In genomic region chr1:31703431-31704260, GRCh38 we compare ENCODE assay signal across 8 cellular contexts. TPM values are rescaled to one million over a fixed set of nuclear protein-coding genes. Genes with fewer than 3 reads are reported as not detected.
A peak's percentile ranks its signal among the peaks of the same experiment; 100 is the strongest.
DNase-seq lines count a peak whose midpoint lies in the region; ATAC-seq and TF ChIP-seq lines count a peak whose summit lies in the region.

Gene COL16A1 (minus strand): TSS chr1:31704017. CDS start chr1:31702193, 1,824 bp downstream.

- no peak within 1 kb of the TSS for H3K27ac Mint-ChIP-seq in endothelial cell (ENCODE audit: unreplicated experiment)
- no peak within 1 kb of the TSS for H3K27ac Mint-ChIP-seq in activated CD4-positive, alpha-beta T cell treated with anti-CD3 and anti-CD28 coated beads, Interleukin-2, amount 10 ng/mL, durations not matched to agents 7 days and 5 days

- H3K9me3 ChIP-seq in Loucy (ENCODE audit: insufficient read depth, low read depth, low read length), result no peaks in the 10 kb centered on the region
- H3K9me3 ChIP-seq in tibial nerve, result no peaks in the 10 kb centered on the region

- CTCF ChIA-PET in activated CD4-positive, alpha-beta T cell treated with anti-CD3 and anti-CD28 coated beads, Interleukin-2, amount 10 ng/mL, durations not matched to agents 7 days and 5 days (lab: Charles Lee), result interaction anchor here (0.8 to 1.8 kb wide), 6 partner anchors 9 to 112 kb away, joined by 3 to 5 read pairs (median 4); partner anchors contain the start of gene SPOCD1

- H3K36me3 ChIP-seq in Loucy (ENCODE audit: insufficient read depth, low read length) (no peaks in the 10 kb centered on the region), tibial nerve (no peaks in the 10 kb centered on the region)

- H3K4me1 Mint-ChIP-seq in endothelial cell (ENCODE audit: unreplicated experiment), result peaks cover 14% of the 10 kb centered on the region
- peaks cover 35% of the 10 kb centered on the region for H3K4me1 Mint-ChIP-seq in activated CD4-positive, alpha-beta T cell treated with anti-CD3 and anti-CD28 coated beads, Interleukin-2, amount 10 ng/mL, durations not matched to agents 7 days and 5 days

- H3K4me3 Mint-ChIP-seq in endothelial cell (ENCODE audit: unreplicated experiment), result peak within 1 kb of the TSS; percentile 31
- H3K4me3 Mint-ChIP-seq in activated CD4-positive, alpha-beta T cell treated with anti-CD3 and anti-CD28 coated beads, Interleukin-2, amount 10 ng/mL, durations not matched to agents 7 days and 5 days, result no peak within 1 kb of the TSS

- 9 to 16% methylated on average over 17 to 39 of the region's 39 CpGs for WGBS in tibial nerve, 2 donors

- H3K27ac ChIP-seq in tibial nerve, result peak within 1 kb of the TSS; percentile 74 to 89 (median 84)

- H3K9me3 Mint-ChIP-seq in endothelial cell (ENCODE audit: unreplicated experiment), result no peaks in the 10 kb centered on the region
- no peaks in the 10 kb centered on the region for H3K9me3 Mint-ChIP-seq in activated CD4-positive, alpha-beta T cell treated with anti-CD3 and anti-CD28 coated beads, Interleukin-2, amount 10 ng/mL, durations not matched to agents 7 days and 5 days

- H3K79me2 ChIP-seq in Loucy (ENCODE audit: insufficient read depth, low read length), result no peaks in the 10 kb centered on the region

- peak within 1 kb of the TSS; percentile 55 for H3K4me2 ChIP-seq in Loucy (ENCODE audit: low read depth, low read length, poor library complexity, severe bottlenecking)

- DNase-seq in AG20443 (ENCODE audit: low spot score), result peak; percentile 90
- peak; percentile 35 for DNase-seq in endothelial cell (ENCODE audit: low spot score)
- DNase-seq in medulla oblongata (ENCODE audit: extremely low spot score), result peak; percentile 63
- peak; percentile 55 to 66 for DNase-seq in tibial nerve (ENCODE audit: low spot score in 2 of 2)
- no peak for DNase-seq in NCI-H524 (lab: John Stamatoyannopoulos, UW)
- no peak for DNase-seq in activated CD4-positive, alpha-beta T cell treated with anti-CD3 and anti-CD28 coated beads, Interleukin-2, amount 10 ng/mL, durations not matched to agents 7 days and 5 days

- TF ChIP-seq EP300 in tibial nerve (IDR thresholded peaks at IDR 0.05), result peak in 1 of 2 donors; percentile 63

- H3K9ac ChIP-seq in Loucy (ENCODE audit: low read depth, low read length, poor library complexity, severe bottlenecking), result peak within 1 kb of the TSS; percentile 67

- TF ChIP-seq CTCF in Loucy (conservative IDR thresholded peaks at IDR 0.05; ENCODE audit: low read length) (no peak), endothelial cell (IDR thresholded peaks at IDR 0.05; ENCODE audit: unreplicated experiment) (no peak), tibial nerve (IDR thresholded peaks at IDR 0.05) (peak in 1 of 5 experiments; percentile 37)

- peak within 1 kb of the TSS; percentile 75 for H2AFZ ChIP-seq in Loucy (ENCODE audit: low read length)

- no peaks in the 10 kb centered on the region for H3F3A ChIP-seq in Loucy (ENCODE audit: low read depth)

- H3K27me3 ChIP-seq in Loucy (ENCODE audit: insufficient read depth, low read length, poor library complexity, severe bottlenecking) (no peaks in the 10 kb centered on the region), tibial nerve (no peaks in the 10 kb centered on the region)

- ATAC-seq in GM21737 (IDR thresholded peaks at IDR 0.05; ENCODE audit: unreplicated experiment), result no peak

- no peaks in the 10 kb centered on the region for H4K20me1 ChIP-seq in Loucy (ENCODE audit: insufficient read depth, low read length, poor library complexity, severe bottlenecking)

- H3K4me1 ChIP-seq in Loucy (ENCODE audit: insufficient read depth, low read length, poor library complexity, severe bottlenecking) (peaks cover 43% of the 10 kb centered on the region), tibial nerve (peaks cover 7 to 77% (median 63%) of the 10 kb centered on the region in 4 donors)

- peaks cover 13% of the 10 kb centered on the region for H3K27me3 Mint-ChIP-seq in endothelial cell (ENCODE audit: unreplicated experiment)
- H3K27me3 Mint-ChIP-seq in activated CD4-positive, alpha-beta T cell treated with anti-CD3 and anti-CD28 coated beads, Interleukin-2, amount 10 ng/mL, durations not matched to agents 7 days and 5 days, result peaks cover 32% of the 10 kb centered on the region

- no peak within 1 kb of the TSS for H3K4me3 ChIP-seq in Loucy (ENCODE audit: low read length, poor library complexity, severe bottlenecking)
- peak within 1 kb of the TSS; percentile 32 to 47 (median 35) for H3K4me3 ChIP-seq in tibial nerve

- H3K36me3 Mint-ChIP-seq in endothelial cell (ENCODE audit: low read depth, unreplicated experiment), result peaks cover 5% of the 10 kb centered on the region
- no peaks in the 10 kb centered on the region for H3K36me3 Mint-ChIP-seq in activated CD4-positive, alpha-beta T cell treated with anti-CD3 and anti-CD28 coated beads, Interleukin-2, amount 10 ng/mL, durations not matched to agents 7 days and 5 days (ENCODE audit: low read depth)

- H3K9me2 ChIP-seq in Loucy (replicated peaks; ENCODE audit: low read depth, low read length), result no peaks in the 10 kb centered on the region

- POLR2A ChIA-PET in activated CD4-positive, alpha-beta T cell treated with anti-CD3 and anti-CD28 coated beads, Interleukin-2, amount 10 ng/mL, durations not matched to agents 7 days and 5 days (lab: Charles Lee), result no interaction called here

- peak; percentile 25 to 57 for TF ChIP-seq POLR2A in tibial nerve (IDR thresholded peaks at IDR 0.05)

RNA-seq across cellular contexts. Expression of gene COL16A1, which starts in this region (rescaled TPM):
- 5.3 TPM for total RNA-seq in endothelial cell (ENCODE audit: unreplicated experiment)
- 100 to 1,000 TPM; 147 to 311 (median 212) TPM for total RNA-seq in tibial nerve
- total RNA-seq in activated CD4-positive, alpha-beta T cell treated with anti-CD3 and anti-CD28 coated beads, Interleukin-2, amount 10 ng/mL, durations not matched to agents 7 days and 5 days, result not detected

Comparison
In these comparisons a context has a peak if more than half of its experiments do, and no peak if none do; other contexts are left out.
1. RNA of gene COL16A1 (total RNA-seq): 147 to 311 TPM in tibial nerve; 5.3 TPM in endothelial cell (single experiment) and not detected in activated CD4-positive, alpha-beta T cell treated with anti-CD3 and anti-CD28 coated beads, Interleukin-2, amount 10 ng/mL, durations not matched to agents 7 days and 5 days; every median in the first group is over 10 times any median in the second.
2. DNase-seq: peak in AG20443 (single experiment), endothelial cell (single experiment), medulla oblongata (single experiment) and tibial nerve (2 of 2); none in NCI-H524 (0 of 2) and activated CD4-positive, alpha-beta T cell treated with anti-CD3 and anti-CD28 coated beads, Interleukin-2, amount 10 ng/mL, durations not matched to agents 7 days and 5 days (single experiment).